Comparison of ENCODE assay signal across 9 cellular contexts in the genomic region with DNA sequence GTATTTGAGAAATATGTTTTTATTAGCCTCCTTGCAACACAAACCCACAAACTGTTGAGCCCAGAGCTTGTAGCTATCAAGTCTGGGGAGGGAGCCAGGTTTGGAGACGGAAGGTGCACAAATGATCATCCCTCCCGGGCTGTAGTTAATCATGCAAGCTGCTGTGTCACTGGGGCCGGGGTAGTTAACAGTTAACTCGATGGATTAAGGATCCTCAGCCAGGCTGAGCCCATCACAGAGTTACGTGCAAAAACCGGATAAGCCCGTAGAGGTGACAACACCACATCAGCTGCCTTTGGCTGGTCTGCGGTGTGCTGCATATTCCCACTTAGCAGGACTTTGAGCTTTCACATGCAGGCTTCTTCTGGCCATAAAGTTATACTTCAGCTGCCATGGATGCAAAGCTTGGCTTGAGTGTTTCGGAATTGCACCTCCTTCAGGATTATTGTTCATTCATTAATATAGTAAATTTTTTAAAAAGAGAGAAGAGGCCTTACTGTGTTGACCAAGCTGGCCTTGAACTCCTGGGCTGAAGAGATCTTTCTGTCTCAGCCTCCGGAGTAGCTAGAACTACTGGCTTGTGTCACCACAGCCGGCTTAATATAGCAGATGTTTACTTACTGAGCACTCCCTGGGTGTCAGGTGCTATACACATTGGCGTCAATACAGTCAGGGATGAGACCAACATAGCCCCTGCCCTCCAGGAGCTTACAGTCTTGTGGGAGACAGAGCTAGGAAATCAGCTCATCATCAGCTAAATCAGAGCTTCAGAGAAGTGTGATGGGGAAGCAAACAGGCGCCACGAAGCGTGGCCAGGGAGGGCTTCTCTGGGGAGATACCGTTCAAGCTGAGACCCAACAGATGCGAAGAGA.
DNase-seq lines count a peak whose midpoint lies in the region; ATAC-seq and TF ChIP-seq lines count a peak whose summit lies in the region.
"Had no signal": no experiment of that assay in that cellular context is flagged by ENCODE, and none has a peak within 500 bp of the region (broad histone marks: within the 10 kb centered on the region; RNA-seq: fewer than 3 reads in every experiment).

No MANE protein-coding gene starts in this region.

- H3K36me3 ChIP-seq in WERI-Rb-1 (no peaks in the 10 kb centered on the region), transverse colon (no peaks in the 10 kb centered on the region)

- CTCF ChIA-PET in activated naive CD4-positive, alpha-beta T cell treated with anti-CD3 and anti-CD28 coated beads, Interleukin-2, amount 10 ng/mL, durations not matched to agents 7 days and 5 days (lab: Charles Lee) = interaction anchor here (0.6 to 1.0 kb wide), 3 partner anchors 9 to 1455 kb away, joined by 3 to 4 read pairs (median 3); no protein-coding TSS in a partner anchor
- CTCF ChIA-PET in activated CD8-positive, alpha-beta memory T cell treated with anti-CD3 and anti-CD28 coated beads, Interleukin-2, amount 10 ng/mL, durations not matched to agents 7 days and 5 days (lab: Charles Lee) = interaction anchor here (1.5 kb wide), 1 partner anchor 41 kb away, joined by 3 read pairs; no protein-coding TSS in a partner anchor

- H3K4me3 ChIP-seq in WERI-Rb-1 (ENCODE audit: low read depth, low read length) = no peak overlapping the region
- no peak overlapping the region for H3K4me3 ChIP-seq in transverse colon

- 59 to 69% methylated on average over 7 to 17 of the region's 17 CpGs for WGBS in transverse colon (ENCODE audit: low coverage in 1 of 2), 2 donors

- H3K9me3 Mint-ChIP-seq in activated naive CD4-positive, alpha-beta T cell treated with anti-CD3 and anti-CD28 coated beads, Interleukin-2, amount 10 ng/mL, durations not matched to agents 7 days and 5 days = peaks cover 4% of the 10 kb centered on the region
- H3K9me3 Mint-ChIP-seq in activated CD8-positive, alpha-beta memory T cell treated with anti-CD3 and anti-CD28 coated beads, Interleukin-2, amount 10 ng/mL, durations not matched to agents 7 days and 5 days (ENCODE audit: low read depth) = no peaks in the 10 kb centered on the region

- ATAC-seq in activated CD8-positive, alpha-beta memory T cell treated with anti-CD3 and anti-CD28 coated beads, Interleukin-2, amount 10 ng/mL, durations not matched to agents 7 days and 5 days = no peak
- no peak for ATAC-seq in HG02610 (IDR thresholded peaks at IDR 0.05; ENCODE audit: unreplicated experiment)

- no peak for TF ChIP-seq POLR2A in transverse colon (IDR thresholded peaks at IDR 0.05)

- H3K27ac Mint-ChIP-seq in activated naive CD4-positive, alpha-beta T cell treated with anti-CD3 and anti-CD28 coated beads, Interleukin-2, amount 10 ng/mL, durations not matched to agents 7 days and 5 days = peak overlapping the region; percentile 81
- H3K27ac Mint-ChIP-seq in activated CD8-positive, alpha-beta memory T cell treated with anti-CD3 and anti-CD28 coated beads, Interleukin-2, amount 10 ng/mL, durations not matched to agents 7 days and 5 days = no peak overlapping the region

- peaks cover 34 to 50% (median 38%) of the 10 kb centered on the region in 4 donors for H3K4me1 ChIP-seq in transverse colon

- in situ Hi-C loops in transverse colon (cut with MboI; ENCODE audit: low pct_ligation_motif_present in 1 of 4, low pct_unique_long_range_greater_than_20kb in 1 of 4, low sequenced_read_pairs in 3 of 4) = no loop called here

- H3K9me3 ChIP-seq in WERI-Rb-1 (ENCODE audit: severe bottlenecking) (peaks cover 3% of the 10 kb centered on the region), transverse colon (no peaks in the 10 kb centered on the region)

- H3K27ac ChIP-seq in WERI-Rb-1 (peak overlapping the region; percentile 78), transverse colon (peak overlapping the region; percentile 68 to 76 (median 76))

- intact Hi-C loops in transverse colon (cut with DNase I; ENCODE audit: low total_unique reads) = no loop called here

- no peaks in the 10 kb centered on the region for H3K27me3 ChIP-seq in WERI-Rb-1 (ENCODE audit: insufficient read depth, low read depth, severe bottlenecking)
- H3K27me3 ChIP-seq in transverse colon = no peaks in the 10 kb centered on the region

- no peak for TF ChIP-seq EP300 in transverse colon (IDR thresholded peaks at IDR 0.05; ENCODE audit: low read depth)

- TF ChIP-seq CTCF in WERI-Rb-1 (IDR thresholded peaks at IDR 0.05; ENCODE audit: low read depth, low read length) = no peak
- no peak for TF ChIP-seq CTCF in transverse colon (IDR thresholded peaks at IDR 0.05)

- peaks cover 4% of the 10 kb centered on the region for H3K27me3 Mint-ChIP-seq in activated naive CD4-positive, alpha-beta T cell treated with anti-CD3 and anti-CD28 coated beads, Interleukin-2, amount 10 ng/mL, durations not matched to agents 7 days and 5 days
- H3K27me3 Mint-ChIP-seq in activated CD8-positive, alpha-beta memory T cell treated with anti-CD3 and anti-CD28 coated beads, Interleukin-2, amount 10 ng/mL, durations not matched to agents 7 days and 5 days = no peaks in the 10 kb centered on the region

- peaks cover 61% of the 10 kb centered on the region for H3K36me3 Mint-ChIP-seq in activated naive CD4-positive, alpha-beta T cell treated with anti-CD3 and anti-CD28 coated beads, Interleukin-2, amount 10 ng/mL, durations not matched to agents 7 days and 5 days
- H3K36me3 Mint-ChIP-seq in activated CD8-positive, alpha-beta memory T cell treated with anti-CD3 and anti-CD28 coated beads, Interleukin-2, amount 10 ng/mL, durations not matched to agents 7 days and 5 days = peaks cover 63% of the 10 kb centered on the region

- H3K4me3 Mint-ChIP-seq in activated naive CD4-positive, alpha-beta T cell treated with anti-CD3 and anti-CD28 coated beads, Interleukin-2, amount 10 ng/mL, durations not matched to agents 7 days and 5 days = no peak overlapping the region
- H3K4me3 Mint-ChIP-seq in activated CD8-positive, alpha-beta memory T cell treated with anti-CD3 and anti-CD28 coated beads, Interleukin-2, amount 10 ng/mL, durations not matched to agents 7 days and 5 days = no peak overlapping the region
- H3K4me3 Mint-ChIP-seq: CD4-positive, CD25-positive, alpha-beta regulatory T cell had no signal

- DNase-seq in activated naive CD4-positive, alpha-beta T cell treated with anti-CD3 and anti-CD28 coated beads, Interleukin-2, amount 10 ng/mL, durations not matched to agents 7 days and 5 days = no peak
- DNase-seq in activated naive CD4-positive, alpha-beta T cell (lab: John Stamatoyannopoulos, UW) = no peak
- peak; percentile 94 for DNase-seq in WERI-Rb-1
- peak; percentile 95 for DNase-seq in kidney glomerular epithelial cell (lab: John Stamatoyannopoulos, UW)
- peak; percentile 64 for DNase-seq in transverse colon
- no peak for DNase-seq in activated CD8-positive, alpha-beta memory T cell treated with anti-CD3 and anti-CD28 coated beads, Interleukin-2, amount 10 ng/mL, durations not matched to agents 7 days and 5 days
- DNase-seq in effector CD8-positive, alpha-beta T cell (lab: John Stamatoyannopoulos, UW) = no peak
- DNase-seq: CD4-positive, CD25-positive, alpha-beta regulatory T cell had no signal

- peaks cover 69% of the 10 kb centered on the region for H3K4me1 Mint-ChIP-seq in activated naive CD4-positive, alpha-beta T cell treated with anti-CD3 and anti-CD28 coated beads, Interleukin-2, amount 10 ng/mL, durations not matched to agents 7 days and 5 days
- peaks cover 69% of the 10 kb centered on the region for H3K4me1 Mint-ChIP-seq in activated CD8-positive, alpha-beta memory T cell treated with anti-CD3 and anti-CD28 coated beads, Interleukin-2, amount 10 ng/mL, durations not matched to agents 7 days and 5 days

Comparison
In these comparisons a context has a peak if more than half of its experiments do, and no peak if none do; other contexts are left out.
1. DNase-seq: peak in WERI-Rb-1 (single experiment), kidney glomerular epithelial cell (single experiment) and transverse colon (single experiment); none in activated naive CD4-positive, alpha-beta T cell treated with anti-CD3 and anti-CD28 coated beads, Interleukin-2, amount 10 ng/mL, durations not matched to agents 7 days and 5 days (single experiment), activated naive CD4-positive, alpha-beta T cell (0 of 4), activated CD8-positive, alpha-beta memory T cell treated with anti-CD3 and anti-CD28 coated beads, Interleukin-2, amount 10 ng/mL, durations not matched to agents 7 days and 5 days (single experiment) and effector CD8-positive, alpha-beta T cell (single experiment).